Comparison of ENCODE assay signal across 23 cellular contexts in genomic region chr10:24219963-24220362, GRCh38. TPM values are rescaled to one million over a fixed set of nuclear protein-coding genes. Genes with fewer than 3 reads are reported as not detected.
"Had no signal": no experiment of that assay in that cellular context is flagged by ENCODE, and none has a peak within 500 bp of the region (broad histone marks: within the 10 kb centered on the region; RNA-seq: fewer than 3 reads in every experiment).

No MANE protein-coding gene starts in this region.

- H3K36me3 Mint-ChIP-seq: naive thymus-derived CD8-positive, alpha-beta T cell; stimulated activated effector memory CD8-positive, alpha-beta T cell treated with anti-CD3 and anti-CD28 coated beads, Interleukin-12 subunit alpha, Interleukin-12 subunit beta, amount 100 ng/mL, for 72 hours had no signal

- H3K27ac ChIP-seq: coronary artery, left lung, neutrophil, pancreas, right atrium auricular region, sigmoid colon, stomach, vagina had no signal

- H3K27ac Mint-ChIP-seq: effector memory CD8-positive, alpha-beta T cell; naive thymus-derived CD8-positive, alpha-beta T cell; stimulated activated effector memory CD8-positive, alpha-beta T cell treated with anti-CD3 and anti-CD28 coated beads, Interleukin-12 subunit alpha, Interleukin-12 subunit beta, amount 100 ng/mL, for 72 hours had no signal

- H3K9me3 Mint-ChIP-seq: effector memory CD8-positive, alpha-beta T cell; naive thymus-derived CD8-positive, alpha-beta T cell; neural crest cell; stimulated activated effector memory CD8-positive, alpha-beta T cell treated with anti-CD3 and anti-CD28 coated beads, Interleukin-12 subunit alpha, Interleukin-12 subunit beta, amount 100 ng/mL, for 72 hours had no signal

- H3K36me3 ChIP-seq: left lung, neutrophil, pancreas, vagina had no signal

- H3K4me3 ChIP-seq: coronary artery, gastrocnemius medialis, left lung, pancreas, right atrium auricular region, sigmoid colon, stomach, thyroid gland, vagina had no signal

- H3K4me1 ChIP-seq: sigmoid colon had no signal

- ATAC-seq: effector memory CD8-positive, alpha-beta T cell; gastrocnemius medialis; left lung; naive thymus-derived CD8-positive, alpha-beta T cell; pancreas; stimulated activated effector memory CD8-positive, alpha-beta T cell treated with anti-CD3 and anti-CD28 coated beads, Interleukin-12 subunit alpha, Interleukin-12 subunit beta, amount 100 ng/mL, for 72 hours had no signal

- DNase-seq: dermis blood vessel endothelial cell; effector memory CD8-positive, alpha-beta T cell; gastrocnemius medialis; head of caudate nucleus; kidney; left lung; mesendoderm; naive thymus-derived CD8-positive, alpha-beta T cell; pancreas; sigmoid colon; stimulated activated CD4-positive, alpha-beta T cell treated with anti-CD3 and anti-CD28 coated beads, Interleukin-2, amount 100 ng/mL, for 24 hours; stimulated activated CD4-positive, alpha-beta T cell treated with anti-CD3 and anti-CD28 coated beads, Interleukin-4, amount 100 ng/mL, for 24 hours; stimulated activated naive CD4-positive, alpha-beta T cell treated with Interleukin-2 at 50 U/mL for 16 hours; stomach; thyroid gland; trophoblast cell had no signal

- H3K4me1 Mint-ChIP-seq: naive thymus-derived CD8-positive, alpha-beta T cell; stimulated activated effector memory CD8-positive, alpha-beta T cell treated with anti-CD3 and anti-CD28 coated beads, Interleukin-12 subunit alpha, Interleukin-12 subunit beta, amount 100 ng/mL, for 72 hours had no signal

- H3K4me3 Mint-ChIP-seq: effector memory CD8-positive, alpha-beta T cell; naive thymus-derived CD8-positive, alpha-beta T cell; neural crest cell; stimulated activated effector memory CD8-positive, alpha-beta T cell treated with anti-CD3 and anti-CD28 coated beads, Interleukin-12 subunit alpha, Interleukin-12 subunit beta, amount 100 ng/mL, for 72 hours had no signal

- H3K27me3 ChIP-seq: gastrocnemius medialis, left lung, neutrophil, pancreas, right atrium auricular region, sigmoid colon, stomach, thyroid gland, vagina had no signal

- H3K9me3 ChIP-seq: gastrocnemius medialis, left lung, neutrophil, pancreas, right atrium auricular region, sigmoid colon, stomach, thyroid gland, vagina had no signal

- FAIRE-seq: endometrium, kidney, pancreas had no signal

RNA-seq across cellular contexts. Expression of gene KIAA1217, which starts 11.0 kb away (rescaled TPM):
- total RNA-seq: naive thymus-derived CD8-positive, alpha-beta T cell had no signal
- polyA plus RNA-seq: naive thymus-derived CD8-positive, alpha-beta T cell had no signal
